27 cellular contexts compared by ENCODE assay signal in the genomic region with DNA sequence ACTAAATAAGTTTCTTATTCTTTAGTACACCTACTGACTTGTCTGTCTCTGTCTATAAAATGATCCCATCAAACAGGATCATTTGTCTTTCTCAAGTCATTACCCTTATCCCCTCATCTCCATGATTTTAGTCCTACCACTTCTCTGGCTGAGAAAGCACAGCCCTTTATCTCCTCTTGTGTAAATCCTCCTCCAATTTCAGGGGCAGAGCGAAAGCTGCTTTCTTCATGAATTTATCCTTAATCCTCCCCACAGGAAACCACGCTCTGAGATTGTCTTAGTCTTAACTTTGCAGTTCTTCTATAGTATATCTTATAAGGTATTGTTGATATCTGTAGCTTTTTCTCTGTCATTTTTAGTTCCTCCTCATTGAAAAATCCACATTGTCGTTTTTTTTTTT.
"Had no signal": no experiment of that assay in that cellular context is flagged by ENCODE, and none has a peak within 500 bp of the region (broad histone marks: within the 10 kb centered on the region; RNA-seq: fewer than 3 reads in every experiment).

No MANE protein-coding gene starts in this region.

- H3K27ac Mint-ChIP-seq: activated CD8-positive, alpha-beta T cell treated with anti-CD3 and anti-CD28 coated beads, Interleukin-2, amount 10 ng/mL, durations not matched to agents 7 days and 5 days; activated naive CD4-positive, alpha-beta T cell treated with anti-CD3 and anti-CD28 coated beads, Interleukin-2, amount 50 U/mL, for 24 hours; T-helper 17 cell; WTC11 had no signal

- H3K27me3 Mint-ChIP-seq: activated naive CD4-positive, alpha-beta T cell treated with anti-CD3 and anti-CD28 coated beads, Interleukin-2, amount 50 U/mL, for 24 hours; central memory CD8-positive, alpha-beta T cell; T-helper 17 cell had no signal

- H3K36me3 ChIP-seq: ascending aorta had no signal

- H3K9me3 Mint-ChIP-seq: WTC11 had no signal

- H3K4me3 Mint-ChIP-seq: activated CD8-positive, alpha-beta T cell treated with anti-CD3 and anti-CD28 coated beads, Interleukin-2, amount 10 ng/mL, durations not matched to agents 7 days and 5 days; activated naive CD4-positive, alpha-beta T cell treated with anti-CD3 and anti-CD28 coated beads, Interleukin-2, amount 50 U/mL, for 24 hours; central memory CD8-positive, alpha-beta T cell; T-helper 17 cell; WTC11 had no signal

- H3K27ac ChIP-seq: ascending aorta, body of pancreas had no signal

- H3K36me3 Mint-ChIP-seq: activated naive CD4-positive, alpha-beta T cell treated with anti-CD3 and anti-CD28 coated beads, Interleukin-2, amount 50 U/mL, for 24 hours; WTC11 had no signal

- H3K4me1 ChIP-seq: body of pancreas had no signal

- H3K4me3 ChIP-seq: ascending aorta, body of pancreas had no signal

- H3K27me3 ChIP-seq: ascending aorta, body of pancreas had no signal

- DNase-seq: activated CD4-positive, alpha-beta T cell treated with anti-CD3 and anti-CD28 coated beads for 48 hours; activated CD4-positive, alpha-beta T cell treated with anti-CD3 and anti-CD28 coated beads, Interleukin-2, amount 50 U/mL, for 4 hours; activated CD4-positive, CD25-positive, alpha-beta regulatory T cell treated with anti-CD3 and anti-CD28 coated beads, Interleukin-2, amount 50 U/mL, for 72 hours; activated CD8-positive, alpha-beta memory T cell treated with anti-CD3 and anti-CD28 coated beads, Interleukin-2, amount 50 U/mL, for 48 hours; activated CD8-positive, alpha-beta T cell treated with anti-CD3 and anti-CD28 coated beads, Interleukin-2, amount 10 ng/mL, durations not matched to agents 7 days and 5 days; activated naive CD4-positive, alpha-beta T cell; activated T-cell treated with anti-CD3 and anti-CD28 coated beads, Interleukin-2, amount 50 U/mL, for 1 hour; amniotic stem cell; body of pancreas; Kasumi-1; KBM-7; NCI-H1105 treated with DMSO at 0.1 percent for 48 hours; NCI-H146; NCI-H187 treated with DMSO at 0.1 percent for 48 hours; NCI-H2081 treated with DMSO at 0.1 percent for 48 hours; NCI-H2171; NCI-H2227 treated with DMSO at 0.1 percent for 48 hours; NCI-H446 treated with DMSO at 0.1 percent for 48 hours; NCI-H524 treated with DMSO at 0.1 percent for 48 hours; NCI-H774; SIG-M5; T-helper 17 cell; T-helper 9 cell had no signal

- H3K9me3 ChIP-seq: ascending aorta, body of pancreas had no signal

- H3K4me1 Mint-ChIP-seq: activated naive CD4-positive, alpha-beta T cell treated with anti-CD3 and anti-CD28 coated beads, Interleukin-2, amount 50 U/mL, for 24 hours; central memory CD8-positive, alpha-beta T cell; T-helper 17 cell; WTC11 had no signal
